In the genomic region with DNA sequence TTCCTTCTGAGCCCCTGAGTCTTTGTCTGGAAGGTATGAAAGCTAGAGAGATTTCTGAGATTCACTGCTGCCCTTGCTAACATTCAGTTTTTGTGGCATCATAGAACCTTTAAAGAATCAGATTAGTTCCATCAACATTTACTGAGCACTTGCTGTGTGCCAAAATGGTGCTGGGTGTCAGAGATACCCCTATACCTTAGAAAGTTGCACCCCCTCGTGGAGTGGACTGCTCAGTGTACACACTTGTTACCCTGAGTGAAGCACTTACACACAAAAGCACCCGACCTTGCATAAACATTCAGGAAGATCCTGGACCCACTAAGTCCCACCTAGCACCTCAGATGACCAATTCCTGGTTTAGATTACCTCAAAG, we compare ENCODE assay signal across 20 cellular contexts.
DNase-seq lines count a peak whose midpoint lies in the region; ATAC-seq, FAIRE-seq and TF ChIP-seq lines count a peak whose summit lies in the region.
"Had no signal": no experiment of that assay in that cellular context is flagged by ENCODE, and none has a peak within 500 bp of the region (broad histone marks: within the 10 kb centered on the region; RNA-seq: fewer than 3 reads in every experiment).

No MANE protein-coding gene starts in this region.

- no peaks in the 10 kb centered on the region for H4K20me1 ChIP-seq in MM.1S (ENCODE audit: insufficient read depth, low read length)
- H4K20me1 ChIP-seq: BLaER1 had no signal

- H3K9me3 ChIP-seq in MM.1S (replicated peaks; ENCODE audit: insufficient read depth, low read length), result no peaks in the 10 kb centered on the region
- H3K9me3 ChIP-seq: A549, BLaER1 had no signal

- no peak overlapping the region for H3K27ac ChIP-seq in MM.1S (ENCODE audit: low read length)
- peak overlapping the region; percentile 25 for H3K27ac ChIP-seq in layer of hippocampus (ENCODE audit: low read depth, low read length)
- H3K27ac ChIP-seq: A549, BLaER1, HL-60, PC-9 had no signal

- ATAC-seq in HG02588 (IDR thresholded peaks at IDR 0.05; ENCODE audit: unreplicated experiment), result no peak

- no peaks in the 10 kb centered on the region for H3K9me2 ChIP-seq in MM.1S (replicated peaks; ENCODE audit: insufficient read depth, low read length)

- peak; percentile 58 for TF ChIP-seq CTCF in D721Med (IDR thresholded peaks at IDR 0.05; ENCODE audit: insufficient read depth, missing control alignments)
- TF ChIP-seq CTCF in MM.1S (IDR thresholded peaks at IDR 0.05; ENCODE audit: low read length), result peak; percentile 28

- H3F3A ChIP-seq in MM.1S (ENCODE audit: insufficient read depth, low read length), result no peaks in the 10 kb centered on the region

- H3K4me1 ChIP-seq in MM.1S (ENCODE audit: low read length), result no peaks in the 10 kb centered on the region
- H3K4me1 ChIP-seq: A549, BLaER1 had no signal

- no peak overlapping the region for H3K4me2 ChIP-seq in MM.1S (ENCODE audit: low read depth, low read length)
- H3K4me2 ChIP-seq: A549, BLaER1, PC-9 had no signal

- no peak overlapping the region for H2AFZ ChIP-seq in MM.1S (ENCODE audit: low read length)
- H2AFZ ChIP-seq: PC-9 had no signal

- no peak overlapping the region for H3K9ac ChIP-seq in MM.1S (ENCODE audit: low read length)
- H3K9ac ChIP-seq: BLaER1 had no signal

- no peaks in the 10 kb centered on the region for H3K79me2 ChIP-seq in MM.1S (ENCODE audit: low read length)

- H3K27me3 ChIP-seq in MM.1S (replicated peaks; ENCODE audit: insufficient read depth, low read length) (no peaks in the 10 kb centered on the region), layer of hippocampus (ENCODE audit: control insufficient read depth, insufficient read depth, low read length) (peaks cover 2% of the 10 kb centered on the region)
- H3K27me3 ChIP-seq: BLaER1 had no signal

- H3K36me3 ChIP-seq in MM.1S (replicated peaks; ENCODE audit: insufficient read depth, low read length), result no peaks in the 10 kb centered on the region
- H3K36me3 ChIP-seq: BLaER1 had no signal

- H3K4me3 ChIP-seq in MM.1S (ENCODE audit: low read length), result no peak overlapping the region
- H3K4me3 ChIP-seq: A549, BLaER1, PC-9 had no signal

- FAIRE-seq in D721Med (lab: Jason Lieb, UNC), result no peak
- FAIRE-seq: A549 had no signal

- DNase-seq in D721Med (ENCODE audit: insufficient read length, low spot score) (no peak), MM.1S (peak; percentile 8), UCSD-AML1 (lab: John Stamatoyannopoulos, UW; ENCODE audit: unreplicated experiment) (peak; percentile 25), NCI-H146 treated with DMSO at 0.1 percent for 48 hours (lab: John Stamatoyannopoulos, UW; ENCODE audit: unreplicated experiment) (no peak), hippocampal formation (lab: John Stamatoyannopoulos, UW) (no peak), NCI-H1436 (lab: John Stamatoyannopoulos, UW) (no peak)
- DNase-seq: CD4-positive, alpha-beta memory T cell; DMS79 treated with DMSO at 0.1 percent for 48 hours; H9; NCI-H1048; NCI-H1436 treated with DMSO at 0.1 percent for 48 hours; NCI-H2029 treated with DMSO at 0.1 percent for 48 hours; NCI-H2171; NCI-H446; PC-9 had no signal

Comparison
In these comparisons a context has a peak if more than half of its experiments do, and no peak if none do; other contexts are left out.
1. DNase-seq: peak in MM.1S (single experiment) and UCSD-AML1 (single experiment); none in D721Med (single experiment), NCI-H146 treated with DMSO at 0.1 percent for 48 hours (single experiment), hippocampal formation (0 of 2) and NCI-H1436 (single experiment).